ENCODE assay signal across 10 cellular contexts in the genomic region with DNA sequence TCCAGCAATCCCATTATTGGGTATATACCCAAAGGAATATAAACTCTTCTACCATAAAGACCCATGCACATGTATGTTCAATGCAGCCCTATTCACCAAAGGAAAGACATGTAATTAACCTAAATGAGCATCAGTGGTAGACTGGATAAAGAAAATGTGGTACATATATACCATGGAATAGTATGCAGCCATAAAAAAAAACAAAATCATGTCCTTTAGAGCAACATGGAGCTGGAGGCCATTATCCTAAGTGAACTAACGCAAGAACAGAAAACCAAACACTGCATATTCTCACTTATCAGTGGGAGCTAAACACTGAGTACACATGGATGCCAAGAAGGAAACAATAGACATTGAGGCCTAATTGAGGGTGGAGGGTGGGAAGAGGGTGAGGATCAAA.
"Had no signal": no experiment of that assay in that cellular context is flagged by ENCODE, and none has a peak within 500 bp of the region (broad histone marks: within the 10 kb centered on the region; RNA-seq: fewer than 3 reads in every experiment).

No MANE protein-coding gene starts in this region.

- H3K4me1 ChIP-seq: HAP-1 had no signal

- ATAC-seq: HCT116, K562 had no signal

- FAIRE-seq: HTR-8/SVneo, K562 had no signal

- H3K4me3 ChIP-seq: GM23248, HAP-1, K562 had no signal

- H2AFZ ChIP-seq: GM23248 had no signal

- H3K36me3 ChIP-seq: HAP-1 had no signal

- DNase-seq: GM23248, GOT3, H7, IMR-90, KG1 had no signal

- H3K9ac ChIP-seq: GM23248 had no signal

- H3K27ac ChIP-seq: GM23248, HL-60 had no signal
